In genomic region chr17:60134396-60135159, GRCh38 we compare ENCODE assay signal across 8 cellular contexts. TPM values are rescaled to one million over a fixed set of nuclear protein-coding genes. Genes with fewer than 3 reads are reported as not detected.
DNase-seq lines count a peak whose midpoint lies in the region; ATAC-seq and TF ChIP-seq lines count a peak whose summit lies in the region.

No MANE protein-coding gene starts in this region.

- WGBS in prostate gland, result 8% methylated on average over 16 of the region's 16 CpGs

- H3K27ac ChIP-seq in HUES48 (ENCODE audit: low read depth, low read length), result no peak overlapping the region
- H3K27ac ChIP-seq in cardiac muscle cell, result peak overlapping the region; percentile 21
- peak overlapping the region in 1 of 2 donors; percentile 25 for H3K27ac ChIP-seq in prostate gland

- no peak for DNase-seq in GM12865 (ENCODE audit: low read depth)
- peak; percentile 48 for DNase-seq in activated naive CD4-positive, alpha-beta T cell treated with anti-CD3 and anti-CD28 coated beads, Interleukin-2, amount 10 ng/mL, durations not matched to agents 7 days and 5 days
- DNase-seq in cardiac muscle cell (ENCODE audit: low read depth in 1 of 2, low spot score in 1 of 2), result peak in 1 of 2 donors; percentile 47
- DNase-seq in prostate gland (ENCODE audit: low spot score), result no peak
- DNase-seq in AML-193 (lab: John Stamatoyannopoulos, UW), result no peak

- H3K4me3 ChIP-seq in GM12865 (ENCODE audit: low read depth, low read length) (peak overlapping the region; percentile 57), HUES48 (ENCODE audit: low read depth, low read length) (peak overlapping the region; percentile 83), cardiac muscle cell (peak overlapping the region; percentile 59), prostate gland (peak overlapping the region; percentile 48 to 51)

- H3K4me1 ChIP-seq in HUES48 (ENCODE audit: control insufficient read depth, insufficient read depth, low read length) (no peaks in the 10 kb centered on the region; the same call in 1 of the 2 replicates), cardiac muscle cell (ENCODE audit: low read depth) (peaks cover 6% of the 10 kb centered on the region), prostate gland (replicated peaks) (no peaks in the 10 kb centered on the region)

- intact Hi-C loops in prostate gland (cut with DNase I), result no loop called here

- H3K9ac ChIP-seq in HUES48 (ENCODE audit: low read depth, low read length), result peak overlapping the region; percentile 39; the same call in 1 of the 2 replicates

- peak overlapping the region; percentile 74 for H3K27ac Mint-ChIP-seq in activated naive CD4-positive, alpha-beta T cell treated with anti-CD3 and anti-CD28 coated beads, Interleukin-2, amount 10 ng/mL, durations not matched to agents 7 days and 5 days

- H3K36me3 ChIP-seq in HUES48 (ENCODE audit: control insufficient read depth, insufficient read depth, low read length) (no peaks in the 10 kb centered on the region), cardiac muscle cell (no peaks in the 10 kb centered on the region), prostate gland (no peaks in the 10 kb centered on the region)

- peaks cover 48% of the 10 kb centered on the region for H3K27me3 Mint-ChIP-seq in activated naive CD4-positive, alpha-beta T cell treated with anti-CD3 and anti-CD28 coated beads, Interleukin-2, amount 10 ng/mL, durations not matched to agents 7 days and 5 days

- ATAC-seq in HG03520 (IDR thresholded peaks at IDR 0.05; ENCODE audit: unreplicated experiment) (no peak), GM18870 (IDR thresholded peaks at IDR 0.05; ENCODE audit: unreplicated experiment) (no peak)

- peaks cover 2% of the 10 kb centered on the region for H3K9me3 Mint-ChIP-seq in activated naive CD4-positive, alpha-beta T cell treated with anti-CD3 and anti-CD28 coated beads, Interleukin-2, amount 10 ng/mL, durations not matched to agents 7 days and 5 days

- H3K27me3 ChIP-seq in HUES48 (ENCODE audit: control insufficient read depth, insufficient read depth, low read length), result peaks cover 48% of the 10 kb centered on the region
- H3K27me3 ChIP-seq in cardiac muscle cell, result peaks cover 40% of the 10 kb centered on the region
- peaks cover 10% of the 10 kb centered on the region for H3K27me3 ChIP-seq in prostate gland (replicated peaks; ENCODE audit: insufficient read depth)

- peak overlapping the region; percentile 97 for H3K4me3 Mint-ChIP-seq in activated naive CD4-positive, alpha-beta T cell treated with anti-CD3 and anti-CD28 coated beads, Interleukin-2, amount 10 ng/mL, durations not matched to agents 7 days and 5 days

- TF ChIP-seq POLR2A in prostate gland (IDR thresholded peaks at IDR 0.05), result no peak

- CTCF ChIA-PET in activated naive CD4-positive, alpha-beta T cell treated with anti-CD3 and anti-CD28 coated beads, Interleukin-2, amount 10 ng/mL, durations not matched to agents 7 days and 5 days (lab: Charles Lee), result no interaction called here

- H3K9me3 ChIP-seq in HUES48 (ENCODE audit: control insufficient read depth, insufficient read depth, low read length) (no peaks in the 10 kb centered on the region), cardiac muscle cell (ENCODE audit: low read depth) (no peaks in the 10 kb centered on the region), prostate gland (no peaks in the 10 kb centered on the region)

- H3K4me1 Mint-ChIP-seq in activated naive CD4-positive, alpha-beta T cell treated with anti-CD3 and anti-CD28 coated beads, Interleukin-2, amount 10 ng/mL, durations not matched to agents 7 days and 5 days, result peaks cover 31% of the 10 kb centered on the region

- no peak for TF ChIP-seq CTCF in GM12865 (IDR thresholded peaks at IDR 0.05; ENCODE audit: insufficient read depth, low read depth, low read length, missing control alignments)
- no peak for TF ChIP-seq CTCF in cardiac muscle cell (IDR thresholded peaks at IDR 0.05; ENCODE audit: low read depth, low read length)
- no peak for TF ChIP-seq CTCF in prostate gland (IDR thresholded peaks at IDR 0.05)

- peaks cover 16% of the 10 kb centered on the region for H3K36me3 Mint-ChIP-seq in activated naive CD4-positive, alpha-beta T cell treated with anti-CD3 and anti-CD28 coated beads, Interleukin-2, amount 10 ng/mL, durations not matched to agents 7 days and 5 days

RNA-seq across cellular contexts. Expression of gene CA4, which starts 15.2 kb away (rescaled TPM):
- 0.18 and 2.1 TPM in 2 replicates for total RNA-seq in cardiac muscle cell
- 0.97 and 3.8 TPM in 2 replicates for polyA plus RNA-seq in cardiac muscle cell
- total RNA-seq in prostate gland, result 1 to 10 TPM in 1 of 2 donors, under 1 TPM in 1; 0.96 to 4.7 TPM

RNA-seq across cellular contexts. Expression of gene HEATR6, which starts 55.9 kb away (rescaled TPM):
- 25.4 and 31.6 TPM in 2 replicates for total RNA-seq in cardiac muscle cell
- polyA plus RNA-seq in cardiac muscle cell, result 12.2 and 14.7 TPM in 2 replicates
- 10 to 100 TPM; 32.8 to 35.5 TPM for total RNA-seq in prostate gland
